9 cellular contexts compared by ENCODE assay signal in genomic region chr19:10510301-10510802, GRCh38. TPM values are rescaled to one million over a fixed set of nuclear protein-coding genes. Genes with fewer than 3 reads are reported as not detected.
DNase-seq lines count a peak whose midpoint lies in the region; ATAC-seq, FAIRE-seq and TF ChIP-seq lines count a peak whose summit lies in the region.
"Had no signal": no experiment of that assay in that cellular context is flagged by ENCODE, and none has a peak within 500 bp of the region (broad histone marks: within the 10 kb centered on the region; RNA-seq: fewer than 3 reads in every experiment).

No MANE protein-coding gene starts in this region.

- H2AFZ ChIP-seq in PC-9, result no peak overlapping the region

- peaks cover 35% of the 10 kb centered on the region; the same call in 1 of the 2 replicates for H3F3A ChIP-seq in PC-9 (ENCODE audit: insufficient read depth, low read depth)

- peak; percentile 81 for TF ChIP-seq CTCF in GM12865 (IDR thresholded peaks at IDR 0.05; ENCODE audit: insufficient read depth, low read depth, low read length, missing control alignments)
- peak; percentile 95 for TF ChIP-seq CTCF in PC-9 (conservative IDR thresholded peaks at IDR 0.05)
- TF ChIP-seq CTCF in kidney epithelial cell (IDR thresholded peaks at IDR 0.05; ENCODE audit: insufficient read depth, low read length, poor library complexity, severe bottlenecking), result peak; percentile 92

- peak overlapping the region; percentile 50 for H3K4me2 ChIP-seq in PC-9

- BruUV-seq in PC-9 (replicated peaks; lab: Mats Ljungman, UMichigan), result no TSS peak

- H3K27me3 Mint-ChIP-seq in activated naive CD8-positive, alpha-beta T cell treated with anti-CD3 and anti-CD28 coated beads for 36 hours, result peaks cover 41% of the 10 kb centered on the region

- peak; percentile 47 for DNase-seq in GM12865 (ENCODE audit: low read depth)
- DNase-seq in PC-9, result peak; percentile 29 to 75
- DNase-seq in activated naive CD8-positive, alpha-beta T cell treated with anti-CD3 and anti-CD28 coated beads for 36 hours, result peak; percentile 60
- DNase-seq in kidney epithelial cell (ENCODE audit: low read depth), result no peak
- peak; percentile 74 for DNase-seq in stimulated activated naive CD8-positive, alpha-beta T cell treated with anti-CD3 and anti-CD28 coated beads, Interleukin-15, Interleukin-2, amounts not matched to agents 100 U/mL and 50 U/mL, for 24 hours
- DNase-seq in glomerular visceral epithelial cell (ENCODE audit: extremely low spot score), result no peak
- DNase-seq in urothelium cell line (ENCODE audit: low spot score), result no peak
- no peak for DNase-seq in pons (ENCODE audit: low spot score)

- H3K4me3 ChIP-seq in GM12865 (ENCODE audit: low read depth, low read length) (no peak overlapping the region), PC-9 (no peak overlapping the region), kidney epithelial cell (ENCODE audit: low read depth, low read length) (no peak overlapping the region)

- H3K27me3 ChIP-seq in PC-9 (ENCODE audit: insufficient read depth, low read depth), result no peaks in the 10 kb centered on the region
- peaks cover 30% of the 10 kb centered on the region for H3K27me3 ChIP-seq in kidney epithelial cell (ENCODE audit: control insufficient read depth, insufficient read depth, low read length)

- H3K9me3 Mint-ChIP-seq in activated naive CD8-positive, alpha-beta T cell treated with anti-CD3 and anti-CD28 coated beads for 36 hours, result no peaks in the 10 kb centered on the region

- peaks cover 13% of the 10 kb centered on the region for H3K4me1 Mint-ChIP-seq in activated naive CD8-positive, alpha-beta T cell treated with anti-CD3 and anti-CD28 coated beads for 36 hours

- intact Hi-C loops in PC-9 (cut with micrococcal nuclease; ENCODE audit: unreplicated experiment), result no loop called here

- POLR2A ChIA-PET in PC-9 (lab: Charles Lee; ENCODE audit: unreplicated experiment), result interaction anchor here (0.6 kb wide), 1 partner anchor 56 kb away, joined by 4 read pairs; no protein-coding TSS in a partner anchor

- H3K27ac Mint-ChIP-seq in activated naive CD8-positive, alpha-beta T cell treated with anti-CD3 and anti-CD28 coated beads for 36 hours, result no peak overlapping the region

- no peaks in the 10 kb centered on the region for H3K36me3 ChIP-seq in PC-9 (ENCODE audit: low read depth)
- H3K36me3 ChIP-seq in kidney epithelial cell (ENCODE audit: control insufficient read depth, insufficient read depth, low read length), result no peaks in the 10 kb centered on the region

- no peaks in the 10 kb centered on the region for H3K36me3 Mint-ChIP-seq in activated naive CD8-positive, alpha-beta T cell treated with anti-CD3 and anti-CD28 coated beads for 36 hours

- no peak overlapping the region for H3K4me3 Mint-ChIP-seq in activated naive CD8-positive, alpha-beta T cell treated with anti-CD3 and anti-CD28 coated beads for 36 hours

- H3K9me3 ChIP-seq in PC-9 (ENCODE audit: insufficient read depth, low read depth), result no peaks in the 10 kb centered on the region

- ATAC-seq in stimulated activated naive CD8-positive, alpha-beta T cell treated with anti-CD3 and anti-CD28 coated beads, Interleukin-15, Interleukin-2, amounts not matched to agents 100 U/mL and 50 U/mL, for 24 hours, result no peak

- no peak for FAIRE-seq in urothelium cell line (lab: Jason Lieb, UNC)

- H3K9me2 ChIP-seq in PC-9 (ENCODE audit: insufficient read depth), result no peaks in the 10 kb centered on the region

- peak overlapping the region; percentile 24; the same call in 1 of the 2 replicates for H3K27ac ChIP-seq in PC-9

- H3K79me2 ChIP-seq in PC-9 (ENCODE audit: low read depth), result no peaks in the 10 kb centered on the region

- CTCF ChIA-PET in PC-9 (lab: Charles Lee), result interaction anchor here (0.6 to 0.7 kb wide), 2 partner anchors 25 to 137 kb away, joined by 4 read pairs; no protein-coding TSS in a partner anchor

- no peaks in the 10 kb centered on the region for H4K20me1 ChIP-seq in PC-9 (ENCODE audit: insufficient read depth)

- H3K4me1 ChIP-seq in PC-9 (replicated peaks; ENCODE audit: insufficient read depth), result peaks cover 18% of the 10 kb centered on the region; the same call in 1 of the 2 replicates

RNA-seq across cellular contexts. Expression of gene S1PR5, which starts 6.9 kb away (rescaled TPM):
- 7.9 and 9.5 TPM in 2 replicates for total RNA-seq in PC-9 (2021)
- not detected for total RNA-seq in activated naive CD8-positive, alpha-beta T cell treated with anti-CD3 and anti-CD28 coated beads for 36 hours
- total RNA-seq in kidney epithelial cell, result 0.08 and 0.62 TPM in 2 replicates
- total RNA-seq: T-helper 2 cell treated with Interferon-gamma antibody and Interleukin-4, amounts not matched to agents 100 ng/mL and 5 ng/mL, for 36 hours had no signal

RNA-seq across cellular contexts. Expression of gene KEAP1, which starts 7.2 kb away (rescaled TPM):
- total RNA-seq in PC-9 (2021), result 154 and 170 TPM in 2 replicates
- total RNA-seq in activated naive CD8-positive, alpha-beta T cell treated with anti-CD3 and anti-CD28 coated beads for 36 hours, result 10 to 100 TPM; 69.3 to 72.2 TPM
- 49.2 and 64.1 TPM in 2 replicates for total RNA-seq in kidney epithelial cell

RNA-seq across cellular contexts. Expression of gene ATG4D, which starts 33.4 kb away (rescaled TPM):
- 33.1 and 40.2 TPM in 2 replicates for total RNA-seq in PC-9 (2021)
- 10 to 100 TPM; 25.1 to 26.4 TPM for total RNA-seq in activated naive CD8-positive, alpha-beta T cell treated with anti-CD3 and anti-CD28 coated beads for 36 hours
- total RNA-seq in kidney epithelial cell, result 38.5 and 47.1 TPM in 2 replicates

RNA-seq across cellular contexts. Expression of gene KRI1, which starts 55.5 kb away (rescaled TPM):
- total RNA-seq in PC-9 (2021) (24.5 and 27.0 TPM in 2 replicates), kidney epithelial cell (18.4 and 19.8 TPM in 2 replicates)
- 10 to 100 TPM; 66.3 to 69.2 TPM for total RNA-seq in activated naive CD8-positive, alpha-beta T cell treated with anti-CD3 and anti-CD28 coated beads for 36 hours

RNA-seq across cellular contexts. Expression of gene CDKN2D, which starts 58.4 kb away (rescaled TPM):
- total RNA-seq in PC-9 (2021) (8.3 and 10.1 TPM in 2 replicates), kidney epithelial cell (3.6 and 6.2 TPM in 2 replicates)
- 10 to 100 TPM; 55.8 to 62.3 TPM for total RNA-seq in activated naive CD8-positive, alpha-beta T cell treated with anti-CD3 and anti-CD28 coated beads for 36 hours

Comparison
In these comparisons a context has a peak if more than half of its experiments do, and no peak if none do; other contexts are left out.
1. DNase-seq: peak in GM12865 (single experiment), PC-9 (2 of 2), activated naive CD8-positive, alpha-beta T cell treated with anti-CD3 and anti-CD28 coated beads for 36 hours (single experiment) and stimulated activated naive CD8-positive, alpha-beta T cell treated with anti-CD3 and anti-CD28 coated beads, Interleukin-15, Interleukin-2, amounts not matched to agents 100 U/mL and 50 U/mL, for 24 hours (single experiment); none in kidney epithelial cell (single experiment), glomerular visceral epithelial cell (single experiment), urothelium cell line (single experiment) and pons (single experiment).
2. Peak in every context shown above with its lines, with median percentiles within 50 percentile points of each other: CTCF ChIP-seq.